8 cellular contexts compared by ENCODE assay signal in genomic region chr7:32728412-32729334, GRCh38.
A peak's percentile ranks its signal among the peaks of the same experiment; 100 is the strongest.
DNase-seq lines count a peak whose midpoint lies in the region; ATAC-seq and TF ChIP-seq lines count a peak whose summit lies in the region.
"Not testable (repeated sequence)": the region's sequence is repeated elsewhere in the genome, so short reads cannot be mapped to it uniquely, and the experiment has no call there.

No MANE protein-coding gene starts in this region.

- peak overlapping the region; percentile 64 for H2AFZ ChIP-seq in SU-DHL-6 (ENCODE audit: low read depth, low read length, severe bottlenecking)

- H4K20me1 ChIP-seq in SU-DHL-6 (ENCODE audit: low read depth, low read length) = not testable (repeated sequence)

- not testable (repeated sequence) for H3K79me2 ChIP-seq in SU-DHL-6 (ENCODE audit: insufficient read depth, low read length)

- intact Hi-C loops in adrenal gland (cut with DNase I); Right ventricle myocardium superior (cut with DNase I); transverse colon (cut with DNase I; ENCODE audit: low total_unique reads): not testable (repeated sequence)

- not testable (repeated sequence) for TF ChIP-seq CTCF in GM10266 (IDR thresholded peaks at IDR 0.05; ENCODE audit: control insufficient read depth, insufficient read depth, low read depth, missing control alignments); SU-DHL-6 (IDR thresholded peaks at IDR 0.05; ENCODE audit: insufficient read depth, low read length, poor library complexity, severe bottlenecking); adrenal gland (IDR thresholded peaks at IDR 0.05); omental fat pad (IDR thresholded peaks at IDR 0.05); transverse colon (IDR thresholded peaks at IDR 0.05)

- not testable (repeated sequence) for H3K9me2 ChIP-seq in SU-DHL-6 (replicated peaks; ENCODE audit: insufficient read depth, low read length)

- in situ Hi-C loops in transverse colon (cut with MboI; ENCODE audit: low pct_ligation_motif_present in 1 of 4, low pct_unique_long_range_greater_than_20kb in 1 of 4, low sequenced_read_pairs in 3 of 4) = not testable (repeated sequence)

- ATAC-seq in HG02623 (IDR thresholded peaks at IDR 0.05; ENCODE audit: unreplicated experiment) = peak; percentile 73
- ATAC-seq in Right ventricle myocardium superior (ENCODE audit: poor library complexity) = peak; percentile 83
- peak; percentile 90 for ATAC-seq in omental fat pad (ENCODE audit: low FRiP score)

- H3K36me3 ChIP-seq in SU-DHL-6 (ENCODE audit: low read length); adrenal gland (replicated peaks in 1 of 2); transverse colon: not testable (repeated sequence)

- not testable (repeated sequence) for TF ChIP-seq EP300 in transverse colon (IDR thresholded peaks at IDR 0.05; ENCODE audit: low read depth)

- H3K27me3 ChIP-seq in SU-DHL-6 (ENCODE audit: low read length); adrenal gland; transverse colon: not testable (repeated sequence)

- H3K4me2 ChIP-seq in SU-DHL-6 (ENCODE audit: low read depth, low read length, poor library complexity, severe bottlenecking) = peak overlapping the region; percentile 46

- H3K4me3 ChIP-seq in SU-DHL-6 (ENCODE audit: insufficient read depth, low read length, poor library complexity, severe bottlenecking) (peak overlapping the region; percentile 52), adrenal gland (peak overlapping the region; percentile 68 to 93 (median 81)), transverse colon (peak overlapping the region; percentile 80 to 88 (median 84))

- H3F3A ChIP-seq in SU-DHL-6 (ENCODE audit: insufficient read depth) = not testable (repeated sequence)

- peak; percentile 49 for DNase-seq in GM10266 (ENCODE audit: extremely low spot score)
- peak; percentile 66 for DNase-seq in NCI-H1092 treated with DMSO at 0.1 percent for 48 hours (lab: John Stamatoyannopoulos, UW)
- peak; percentile 67 to 85 (median 76) for DNase-seq in adrenal gland
- DNase-seq in Right ventricle myocardium superior = peak; percentile 85
- DNase-seq in omental fat pad (ENCODE audit: low spot score) = not testable (repeated sequence)
- DNase-seq in transverse colon = peak; percentile 67

- not testable (repeated sequence) for H3K4me1 ChIP-seq in adrenal gland (replicated peaks in 1 of 2)
- peaks cover 0 to 12% (median 0%) of the 10 kb centered on the region in 4 donors for H3K4me1 ChIP-seq in transverse colon

- not testable (repeated sequence) for H3K27ac ChIP-seq in SU-DHL-6 (ENCODE audit: low read depth, low read length)
- H3K27ac ChIP-seq in adrenal gland = peak overlapping the region in 4 of 5 donors; percentile 80 to 97 (median 90)
- peak overlapping the region; percentile 93 to 96 (median 94) for H3K27ac ChIP-seq in transverse colon

- H3K9ac ChIP-seq in SU-DHL-6 (ENCODE audit: low read length) = peak overlapping the region; percentile 50

- peak in 1 of 2 donors; percentile 3 for TF ChIP-seq POLR2A in adrenal gland (IDR thresholded peaks at IDR 0.05)
- not testable (repeated sequence) for TF ChIP-seq POLR2A in transverse colon (IDR thresholded peaks at IDR 0.05)

- 0 to 1% methylated on average over 73 to 104 of the region's 111 CpGs; no CpG with 5 or more reads in 2 of the 4 donors for WGBS in adrenal gland, 4 donors
- WGBS in transverse colon (ENCODE audit: low coverage in 1 of 2), 2 donors = 2% methylated on average over 30 of the region's 111 CpGs; no CpG with 5 or more reads in 1 of the 2 donors

- H3K9me3 ChIP-seq in SU-DHL-6 (ENCODE audit: insufficient read depth, low read length); adrenal gland (replicated peaks in 1 of 3); transverse colon: not testable (repeated sequence)
